15 cellular contexts compared by ENCODE assay signal in the genomic region with DNA sequence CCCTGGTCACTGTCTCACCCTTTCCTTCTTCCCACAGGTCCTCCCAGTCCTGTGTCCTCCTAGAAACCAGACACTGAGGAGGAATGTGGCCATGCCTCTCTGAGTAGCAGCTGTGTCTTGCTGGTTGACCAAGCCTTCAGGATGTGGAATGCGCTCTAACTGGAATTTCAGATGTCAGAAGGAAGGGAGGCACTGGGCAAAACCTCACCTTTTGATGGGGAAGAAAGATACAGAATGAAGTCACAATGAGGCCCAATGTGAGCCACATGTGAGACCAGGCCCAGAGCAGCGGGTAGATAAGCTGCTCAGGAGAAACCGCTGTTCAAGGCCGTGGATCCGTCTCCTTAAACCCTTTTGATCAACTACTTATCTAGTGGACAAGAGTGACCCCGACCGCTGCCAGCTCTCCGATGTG. TPM values are rescaled to one million over a fixed set of nuclear protein-coding genes. Genes with fewer than 3 reads are reported as not detected.
A peak's percentile ranks its signal among the peaks of the same experiment; 100 is the strongest.
DNase-seq lines count a peak whose midpoint lies in the region; ATAC-seq and TF ChIP-seq lines count a peak whose summit lies in the region.
"Had no signal": no experiment of that assay in that cellular context is flagged by ENCODE, and none has a peak within 500 bp of the region (broad histone marks: within the 10 kb centered on the region; RNA-seq: fewer than 3 reads in every experiment).

No MANE protein-coding gene starts in this region.

- H3K27ac ChIP-seq in dorsolateral prefrontal cortex, result no peak overlapping the region
- H3K27ac ChIP-seq: gastrocnemius medialis, WERI-Rb-1 had no signal

- intact Hi-C loops in activated B cell treated with CpG ODN at 0.5 μM for 24 hours (cut with micrococcal nuclease), result no loop called here
- intact Hi-C loops in dorsolateral prefrontal cortex (cut with DNase I), result loop anchor here in 1 of 2 donors (10.0 kb wide), 1 partner anchor 73 kb away; a partner anchor contains a TSS

- DNase-seq in activated naive CD8-positive, alpha-beta T cell treated with anti-CD3 and anti-CD28 coated beads, Interleukin-2, amount 10 ng/mL, durations not matched to agents 7 days and 5 days, result no peak
- DNase-seq in activated naive CD8-positive, alpha-beta T cell treated with anti-CD3 and anti-CD28 coated beads for 36 hours, result no peak
- DNase-seq in activated B cell treated with CpG ODN at 0.5 μM for 24 hours (no peak), kidney glomerular epithelial cell (lab: John Stamatoyannopoulos, UW) (peak; percentile 54), ureter (ENCODE audit: low spot score) (peak; percentile 66), dorsolateral prefrontal cortex (no peak)
- DNase-seq in stimulated activated CD4-positive, alpha-beta T cell treated with anti-CD3 and anti-CD28 coated beads, Interleukin-4, amount 100 ng/mL, for 24 hours, result no peak
- DNase-seq: gastrocnemius medialis, NCI-H1105 treated with DMSO at 0.1 percent for 48 hours, NCI-H526 treated with DMSO at 0.1 percent for 48 hours, occipital lobe, Right ventricle myocardium superior, WERI-Rb-1 had no signal

- H3K4me1 Mint-ChIP-seq in activated naive CD8-positive, alpha-beta T cell treated with anti-CD3 and anti-CD28 coated beads, Interleukin-2, amount 10 ng/mL, durations not matched to agents 7 days and 5 days, result peaks cover 35% of the 10 kb centered on the region
- peaks cover 50% of the 10 kb centered on the region for H3K4me1 Mint-ChIP-seq in activated naive CD8-positive, alpha-beta T cell treated with anti-CD3 and anti-CD28 coated beads for 36 hours
- peaks cover 67% of the 10 kb centered on the region for H3K4me1 Mint-ChIP-seq in activated B cell treated with CpG ODN at 0.5 μM for 24 hours

- no peak overlapping the region for H3K4me3 Mint-ChIP-seq in activated naive CD8-positive, alpha-beta T cell treated with anti-CD3 and anti-CD28 coated beads, Interleukin-2, amount 10 ng/mL, durations not matched to agents 7 days and 5 days
- no peak overlapping the region for H3K4me3 Mint-ChIP-seq in activated naive CD8-positive, alpha-beta T cell treated with anti-CD3 and anti-CD28 coated beads for 36 hours
- H3K4me3 Mint-ChIP-seq in activated B cell treated with CpG ODN at 0.5 μM for 24 hours, result no peak overlapping the region

- peak overlapping the region; percentile 19 for H3K27ac Mint-ChIP-seq in activated naive CD8-positive, alpha-beta T cell treated with anti-CD3 and anti-CD28 coated beads, Interleukin-2, amount 10 ng/mL, durations not matched to agents 7 days and 5 days
- H3K27ac Mint-ChIP-seq in activated naive CD8-positive, alpha-beta T cell treated with anti-CD3 and anti-CD28 coated beads for 36 hours, result no peak overlapping the region
- H3K27ac Mint-ChIP-seq in activated B cell treated with CpG ODN at 0.5 μM for 24 hours, result peak overlapping the region; percentile 69

- TF ChIP-seq CTCF in activated B cell treated with CpG ODN at 0.5 μM for 24 hours (IDR thresholded peaks at IDR 0.05) (no peak), dorsolateral prefrontal cortex (IDR thresholded peaks at IDR 0.05 in 54 of 56, conservative IDR thresholded peaks at IDR 0.05 in 2 of 56; ENCODE audit: low read depth in 1 of 56, partially characterized antibody in 56 of 56) (no peak)

- no peaks in the 10 kb centered on the region for H3K27me3 Mint-ChIP-seq in activated naive CD8-positive, alpha-beta T cell treated with anti-CD3 and anti-CD28 coated beads, Interleukin-2, amount 10 ng/mL, durations not matched to agents 7 days and 5 days
- no peaks in the 10 kb centered on the region for H3K27me3 Mint-ChIP-seq in activated naive CD8-positive, alpha-beta T cell treated with anti-CD3 and anti-CD28 coated beads for 36 hours
- H3K27me3 Mint-ChIP-seq in activated B cell treated with CpG ODN at 0.5 μM for 24 hours, result no peaks in the 10 kb centered on the region

- H3K4me3 ChIP-seq in dorsolateral prefrontal cortex, result no peak overlapping the region
- H3K4me3 ChIP-seq: gastrocnemius medialis had no signal

- no peaks in the 10 kb centered on the region for H3K36me3 Mint-ChIP-seq in activated naive CD8-positive, alpha-beta T cell treated with anti-CD3 and anti-CD28 coated beads, Interleukin-2, amount 10 ng/mL, durations not matched to agents 7 days and 5 days
- no peaks in the 10 kb centered on the region for H3K36me3 Mint-ChIP-seq in activated naive CD8-positive, alpha-beta T cell treated with anti-CD3 and anti-CD28 coated beads for 36 hours
- no peaks in the 10 kb centered on the region for H3K36me3 Mint-ChIP-seq in activated B cell treated with CpG ODN at 0.5 μM for 24 hours (ENCODE audit: low read depth)

- POLR2A ChIA-PET in activated naive CD8-positive, alpha-beta T cell treated with anti-CD3 and anti-CD28 coated beads, Interleukin-2, amount 10 ng/mL, durations not matched to agents 7 days and 5 days (lab: Charles Lee), result interaction anchor here (0.6 kb wide), 1 partner anchor 1241 kb away, joined by 4 read pairs; no protein-coding TSS in a partner anchor
- POLR2A ChIA-PET in activated B cell treated with CpG ODN at 0.5 μM for 24 hours (lab: Charles Lee), result interaction anchor here (0.5 to 8.6 kb wide), 6 partner anchors 9 to 523 kb away, joined by 3 to 85 read pairs (median 4); a partner anchor contains a TSS

- no peak for ATAC-seq in activated naive CD8-positive, alpha-beta T cell treated with anti-CD3 and anti-CD28 coated beads, Interleukin-2, amount 10 ng/mL, durations not matched to agents 7 days and 5 days (ENCODE audit: low read depth)
- no peak for ATAC-seq in activated B cell treated with CpG ODN at 0.5 μM for 24 hours (ENCODE audit: low read depth)
- no peak for ATAC-seq in GM19467 (IDR thresholded peaks at IDR 0.05; ENCODE audit: unreplicated experiment)
- ATAC-seq: gastrocnemius medialis, left lobe of liver had no signal

- no peaks in the 10 kb centered on the region for H3K9me3 Mint-ChIP-seq in activated naive CD8-positive, alpha-beta T cell treated with anti-CD3 and anti-CD28 coated beads, Interleukin-2, amount 10 ng/mL, durations not matched to agents 7 days and 5 days
- H3K9me3 Mint-ChIP-seq in activated naive CD8-positive, alpha-beta T cell treated with anti-CD3 and anti-CD28 coated beads for 36 hours, result no peaks in the 10 kb centered on the region
- H3K9me3 Mint-ChIP-seq in activated B cell treated with CpG ODN at 0.5 μM for 24 hours, result no peaks in the 10 kb centered on the region

- CTCF ChIA-PET in activated B cell treated with CpG ODN at 0.5 μM for 24 hours (lab: Charles Lee), result interaction anchor here (0.7 to 1.0 kb wide), 2 partner anchors 11 to 71 kb away, joined by 3 read pairs; no protein-coding TSS in a partner anchor

- no peaks in the 10 kb centered on the region for H3K27me3 ChIP-seq in dorsolateral prefrontal cortex

RNA-seq across cellular contexts. Expression of a gene that starts 54.8 kb away (rescaled TPM):
- 1 to 10 TPM; 1.2 to 1.6 TPM for total RNA-seq in activated naive CD8-positive, alpha-beta T cell treated with anti-CD3 and anti-CD28 coated beads, Interleukin-2, amount 10 ng/mL, durations not matched to agents 7 days and 5 days
- 1 to 10 TPM; 1.9 to 2.0 TPM for total RNA-seq in activated naive CD8-positive, alpha-beta T cell treated with anti-CD3 and anti-CD28 coated beads for 36 hours
- 10.1 and 12.5 TPM in 2 replicates for total RNA-seq in activated B cell treated with CpG ODN at 0.5 μM for 24 hours
- total RNA-seq in ureter, result 13.3 TPM
- 1 to 10 TPM in 102 of 120 experiments, under 1 TPM in 17, not detected in 1; 0.26 to 8.0 (median 1.9) TPM for total RNA-seq in dorsolateral prefrontal cortex

Comparison
In these comparisons a context has a peak if more than half of its experiments do, and no peak if none do; other contexts are left out.
1. DNase-seq: peak in kidney glomerular epithelial cell (single experiment) and ureter (single experiment); none in activated naive CD8-positive, alpha-beta T cell treated with anti-CD3 and anti-CD28 coated beads, Interleukin-2, amount 10 ng/mL, durations not matched to agents 7 days and 5 days (single experiment), activated naive CD8-positive, alpha-beta T cell treated with anti-CD3 and anti-CD28 coated beads for 36 hours (single experiment), activated B cell treated with CpG ODN at 0.5 μM for 24 hours (single experiment), stimulated activated CD4-positive, alpha-beta T cell treated with anti-CD3 and anti-CD28 coated beads, Interleukin-4, amount 100 ng/mL, for 24 hours (single experiment) and dorsolateral prefrontal cortex (0 of 10).